Comparison of ENCODE assay signal across 8 cellular contexts in the genomic region with DNA sequence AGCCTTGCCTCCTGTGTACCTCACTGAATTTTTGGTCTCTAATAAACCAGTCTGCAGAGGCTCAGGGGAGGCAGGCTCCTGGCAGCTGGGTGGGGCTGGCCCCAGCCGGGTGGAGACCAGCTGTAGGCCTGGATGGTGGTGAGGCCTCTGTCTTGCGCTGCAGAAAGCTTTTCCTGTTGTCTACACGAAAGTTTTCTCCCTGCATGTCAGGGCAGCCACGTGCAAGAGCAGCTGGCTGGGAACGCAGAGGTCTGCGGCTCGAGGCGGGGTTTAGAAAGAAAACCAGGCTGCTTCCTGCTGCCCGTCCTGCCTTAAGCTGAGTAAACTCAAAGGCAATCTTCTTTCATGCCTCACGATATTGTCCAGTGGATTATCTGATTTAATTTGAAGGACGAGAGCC. TPM values are rescaled to one million over a fixed set of nuclear protein-coding genes. Genes with fewer than 3 reads are reported as not detected.
DNase-seq lines count a peak whose midpoint lies in the region; ATAC-seq, FAIRE-seq and TF ChIP-seq lines count a peak whose summit lies in the region.

No MANE protein-coding gene starts in this region.

- no peak for FAIRE-seq in frontal cortex (lab: Jason Lieb, UNC)

- peak overlapping the region; percentile 97 to 98 for H3K27ac Mint-ChIP-seq in T-cell

- in situ Hi-C loops in astrocyte of the cerebellum (cut with HindIII; ENCODE audit: low sequenced_read_pairs), result loop anchor here (10.0 kb wide), 1 partner anchor 49 kb away; a partner anchor contains a TSS

- DNase-seq in GM04504 (ENCODE audit: low read depth) (peak; percentile 76), T-cell (peak in 33 of 34 experiments; percentile 36 to 85 (median 61)), astrocyte of the cerebellum (ENCODE audit: low read depth) (no peak), left lobe of liver (ENCODE audit: low spot score) (peak; percentile 77), frontal cortex (ENCODE audit: low spot score in 2 of 2) (no peak)
- peak; percentile 42 for DNase-seq in stimulated activated CD8-positive, alpha-beta memory T cell treated with anti-CD3 and anti-CD28 coated beads, Interleukin-12 subunit alpha, Interleukin-12 subunit beta, amount 100 ng/mL, for 1 hour (ENCODE audit: low read depth)

- ATAC-seq in T-cell (replicated peaks in 1 of 4) (peak; percentile 95 to 99 (median 97)), left lobe of liver (peak; percentile 36), GM18517 (IDR thresholded peaks at IDR 0.05; ENCODE audit: unreplicated experiment) (no peak), HG03460 (IDR thresholded peaks at IDR 0.05; ENCODE audit: unreplicated experiment) (no peak)

- H3K27me3 Mint-ChIP-seq in T-cell, result no peaks in the 10 kb centered on the region

- H3K4me3 Mint-ChIP-seq in T-cell, result peak overlapping the region; percentile 37 to 74 (median 51)

- peak overlapping the region; percentile 15 for H3K4me3 ChIP-seq in astrocyte of the cerebellum (ENCODE audit: low read depth, low read length)

- POLR2A ChIA-PET in T-cell (lab: Charles Lee), result interaction anchor here in 1 of 2 donors (0.6 to 0.9 kb wide), 3 partner anchors 9 to 203 kb away, joined by 3 to 7 read pairs (median 3); no protein-coding TSS in a partner anchor

- CTCF ChIA-PET in T-cell (lab: Charles Lee), result interaction anchor here in 1 of 2 donors (0.5 kb wide), 1 partner anchor 20 kb away, joined by 3 read pairs; no protein-coding TSS in a partner anchor

- no peak for TF ChIP-seq CTCF in astrocyte of the cerebellum (IDR thresholded peaks at IDR 0.05; ENCODE audit: low read depth, low read length, missing control alignments)

- no peaks in the 10 kb centered on the region for H3K36me3 Mint-ChIP-seq in T-cell

- H3K4me1 Mint-ChIP-seq in T-cell, result peaks cover 44 to 49% (median 47%) of the 10 kb centered on the region in 3 donors

- no peaks in the 10 kb centered on the region for H3K9me3 Mint-ChIP-seq in T-cell

RNA-seq across cellular contexts. Expression of a gene that starts 2.4 kb away (rescaled TPM):
- total RNA-seq in T-cell, result 1 to 10 TPM in 4 of 5 donors, under 1 TPM in 1; 0.68 to 8.9 (median 4.4) TPM
- 1,041 TPM for total RNA-seq in left lobe of liver
- total RNA-seq in frontal cortex, result 9.0 TPM

RNA-seq across cellular contexts. Expression of a gene that starts 21.6 kb away (rescaled TPM):
- total RNA-seq in T-cell (1 to 10 TPM in 4 of 5 donors, under 1 TPM in 1; 0.86 to 2.9 (median 1.4) TPM), left lobe of liver (1,138 TPM), frontal cortex (not detected)

RNA-seq across cellular contexts. Expression of a gene that starts 39.8 kb away (rescaled TPM):
- 10 to 100 TPM; 41.4 to 76.0 (median 63.1) TPM for total RNA-seq in T-cell
- total RNA-seq in left lobe of liver, result 27.0 TPM
- total RNA-seq in frontal cortex, result 10.2 TPM

RNA-seq across cellular contexts. Expression of a gene that starts 54.1 kb away (rescaled TPM):
- total RNA-seq in T-cell (under 1 TPM; 0.25 to 0.82 (median 0.59) TPM), left lobe of liver (4.2 TPM), frontal cortex (0.41 TPM)

Comparison
In these comparisons a context has a peak if more than half of its experiments do, and no peak if none do; other contexts are left out.
1. DNase-seq: peak in GM04504 (single experiment), T-cell (33 of 34), left lobe of liver (single experiment) and stimulated activated CD8-positive, alpha-beta memory T cell treated with anti-CD3 and anti-CD28 coated beads, Interleukin-12 subunit alpha, Interleukin-12 subunit beta, amount 100 ng/mL, for 1 hour (single experiment); none in astrocyte of the cerebellum (single experiment) and frontal cortex (0 of 2).
2. ATAC-seq: peak in T-cell (4 of 4) and left lobe of liver (single experiment); none in GM18517 (single experiment) and HG03460 (single experiment).
3. RNA of a gene that starts 2.4 kb away (total RNA-seq): 1,041 TPM in left lobe of liver (single experiment); 9.0 TPM in frontal cortex (single experiment) and 0.68 to 8.9 TPM in T-cell; every median in the first group is over 100 times any median in the second.
4. RNA of a gene that starts 21.6 kb away (total RNA-seq): 1,138 TPM in left lobe of liver (single experiment); 0.86 to 2.9 TPM in T-cell and not detected in frontal cortex (single experiment); every median in the first group is over 100 times any median in the second.